In genomic region chr3:13219077-13219901, GRCh38 we compare ENCODE assay signal across 16 cellular contexts.
"Had no signal": no experiment of that assay in that cellular context is flagged by ENCODE, and none has a peak within 500 bp of the region (broad histone marks: within the 10 kb centered on the region; RNA-seq: fewer than 3 reads in every experiment).

No MANE protein-coding gene starts in this region.

- DNase-seq: activated gamma-delta T cell treated with Interleukin-2 at 50 U/mL for 16 hours; activated naive CD8-positive, alpha-beta T cell treated with anti-CD3 and anti-CD28 coated beads, Interleukin-2, amount 10 ng/mL, durations not matched to agents 7 days and 5 days; activated T-cell treated with anti-CD3 and anti-CD28 coated beads, Interleukin-2, amount 50 U/mL, for 72 hours; effector CD8-positive, alpha-beta T cell; foreskin melanocyte; heart right ventricle; islet precursor cell; lower lobe of right lung; stimulated activated CD4-positive, alpha-beta T cell treated with anti-CD3 and anti-CD28 coated beads, Interleukin-4, amount 100 ng/mL, for 1 hour; testis had no signal

- H3K9me3 ChIP-seq: heart right ventricle, lower lobe of right lung, mucosa of descending colon, prostate gland, testis had no signal

- H3K4me3 ChIP-seq: coronary artery, heart right ventricle, lower lobe of right lung, mucosa of descending colon, prostate gland, testis had no signal

- H3K27ac ChIP-seq: coronary artery, heart right ventricle, lower lobe of right lung, prostate gland, testis had no signal

- H3K27me3 Mint-ChIP-seq: stimulated activated naive CD8-positive, alpha-beta T cell treated with anti-CD3 and anti-CD28 coated beads, Interleukin-15, Interleukin-2, amounts not matched to agents 100 ng/mL and 50 ng/mL, for 24 hours had no signal

- H3K36me3 Mint-ChIP-seq: activated naive CD8-positive, alpha-beta T cell treated with anti-CD3 and anti-CD28 coated beads, Interleukin-2, amount 10 ng/mL, durations not matched to agents 7 days and 5 days; naive thymus-derived CD8-positive, alpha-beta T cell had no signal

- ATAC-seq: lower lobe of right lung; mucosa of descending colon; naive thymus-derived CD8-positive, alpha-beta T cell had no signal

- H3K27ac Mint-ChIP-seq: activated naive CD8-positive, alpha-beta T cell treated with anti-CD3 and anti-CD28 coated beads, Interleukin-2, amount 10 ng/mL, durations not matched to agents 7 days and 5 days; activated T-cell treated with anti-CD3 and anti-CD28 coated beads, Interleukin-2, amount 50 U/mL, for 72 hours; stimulated activated naive CD8-positive, alpha-beta T cell treated with anti-CD3 and anti-CD28 coated beads, Interleukin-15, Interleukin-2, amounts not matched to agents 100 ng/mL and 50 ng/mL, for 24 hours; T-helper 2 cell treated with Interferon-gamma antibody and Interleukin-4, amounts not matched to agents 5 μg/mL and 100 μg/mL, for 36 hours had no signal

- H3K4me1 ChIP-seq: lower lobe of right lung, prostate gland had no signal

- H3K36me3 ChIP-seq: heart right ventricle, lower lobe of right lung, prostate gland had no signal

- H3K9me3 Mint-ChIP-seq: activated naive CD8-positive, alpha-beta T cell treated with anti-CD3 and anti-CD28 coated beads, Interleukin-2, amount 10 ng/mL, durations not matched to agents 7 days and 5 days; activated T-cell treated with anti-CD3 and anti-CD28 coated beads, Interleukin-2, amount 50 U/mL, for 72 hours; naive thymus-derived CD8-positive, alpha-beta T cell; stimulated activated naive CD8-positive, alpha-beta T cell treated with anti-CD3 and anti-CD28 coated beads, Interleukin-15, Interleukin-2, amounts not matched to agents 100 ng/mL and 50 ng/mL, for 24 hours; T-helper 2 cell treated with Interferon-gamma antibody and Interleukin-4, amounts not matched to agents 5 μg/mL and 100 μg/mL, for 36 hours had no signal

- H3K27me3 ChIP-seq: testis had no signal

- H3K4me3 Mint-ChIP-seq: activated naive CD8-positive, alpha-beta T cell treated with anti-CD3 and anti-CD28 coated beads, Interleukin-2, amount 10 ng/mL, durations not matched to agents 7 days and 5 days; activated T-cell treated with anti-CD3 and anti-CD28 coated beads, Interleukin-2, amount 50 U/mL, for 72 hours; naive thymus-derived CD8-positive, alpha-beta T cell; stimulated activated naive CD8-positive, alpha-beta T cell treated with anti-CD3 and anti-CD28 coated beads, Interleukin-15, Interleukin-2, amounts not matched to agents 100 ng/mL and 50 ng/mL, for 24 hours; T-helper 2 cell treated with Interferon-gamma antibody and Interleukin-4, amounts not matched to agents 5 μg/mL and 100 μg/mL, for 36 hours had no signal
